In the genomic region with DNA sequence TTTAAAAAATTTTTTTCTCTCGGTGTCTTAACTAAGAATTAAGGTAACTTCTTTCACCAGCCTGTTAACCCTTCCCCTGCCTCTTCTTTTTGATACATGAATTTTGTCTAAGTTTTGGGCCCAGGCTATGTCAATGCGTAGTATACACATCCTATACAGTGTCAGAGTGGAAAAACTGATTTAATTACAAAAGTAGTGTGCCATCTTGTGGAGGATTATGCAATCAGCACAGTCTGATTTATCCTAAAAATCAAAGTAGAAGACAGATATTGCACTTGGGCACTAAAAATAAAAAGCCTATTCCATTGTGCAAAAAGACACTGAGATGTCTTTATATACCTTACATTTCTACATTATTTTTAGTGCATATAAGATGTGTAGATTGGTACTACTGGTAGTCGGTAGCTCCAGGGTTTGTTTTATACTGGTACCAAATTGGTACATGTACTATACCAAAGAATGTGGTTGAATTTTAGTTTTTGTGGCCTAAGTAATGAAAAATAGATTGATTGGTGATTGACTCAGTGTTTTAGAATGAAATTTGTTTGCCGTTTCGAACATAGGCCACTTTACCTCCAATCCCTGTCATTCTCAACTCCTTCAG, we compare ENCODE assay signal across 8 cellular contexts.
DNase-seq lines count a peak whose midpoint lies in the region; ATAC-seq and TF ChIP-seq lines count a peak whose summit lies in the region.

No MANE protein-coding gene starts in this region.

- WGBS in sigmoid colon, 2 donors, result 85 to 86% methylated on average over 5 of the region's 5 CpGs

- intact Hi-C loops in activated B cell treated with CpG ODN at 0.5 μM for 24 hours (cut with micrococcal nuclease) (loop anchor here (1.0 to 5.0 kb wide), 5 partner anchors 317 to 549 kb away; no protein-coding TSS in a partner anchor), Right ventricle myocardium superior (cut with DNase I) (loop anchor here (10.0 kb wide), 2 partner anchors 90 to 350 kb away; no protein-coding TSS in a partner anchor), sigmoid colon (cut with DNase I) (loop anchor here (5.0 kb wide), 2 partner anchors 97 to 357 kb away; a partner anchor contains a TSS), posterior vena cava (cut with DNase I) (no loop called here)

- H3K27me3 Mint-ChIP-seq in activated B cell treated with CpG ODN at 0.5 μM for 24 hours, result no peaks in the 10 kb centered on the region

- no peak for TF ChIP-seq POLR2A in sigmoid colon (IDR thresholded peaks at IDR 0.05)

- H3K27ac Mint-ChIP-seq in activated B cell treated with CpG ODN at 0.5 μM for 24 hours, result no peak overlapping the region

- peaks cover 2% of the 10 kb centered on the region for H3K4me1 Mint-ChIP-seq in activated B cell treated with CpG ODN at 0.5 μM for 24 hours

- peaks cover 0 to 10% (median 3%) of the 10 kb centered on the region in 4 donors for H3K36me3 ChIP-seq in sigmoid colon

- H3K9me3 Mint-ChIP-seq in activated B cell treated with CpG ODN at 0.5 μM for 24 hours, result no peaks in the 10 kb centered on the region

- ATAC-seq in activated B cell treated with CpG ODN at 0.5 μM for 24 hours (ENCODE audit: low read depth) (peak; percentile 81), Right ventricle myocardium superior (ENCODE audit: poor library complexity) (peak; percentile 64), GM19328 (IDR thresholded peaks at IDR 0.05; ENCODE audit: unreplicated experiment) (no peak)

- peaks cover 0 to 26% (median 15%) of the 10 kb centered on the region in 4 donors for H3K4me1 ChIP-seq in sigmoid colon

- no peak overlapping the region for H3K4me3 Mint-ChIP-seq in activated B cell treated with CpG ODN at 0.5 μM for 24 hours

- TF ChIP-seq CTCF in 22Rv1 (IDR thresholded peaks at IDR 0.05) (peak; percentile 83), activated B cell treated with CpG ODN at 0.5 μM for 24 hours (IDR thresholded peaks at IDR 0.05) (no peak), sigmoid colon (IDR thresholded peaks at IDR 0.05) (peak in 3 of 4 experiments; percentile 30 to 60 (median 51))

- CTCF ChIA-PET in activated B cell treated with CpG ODN at 0.5 μM for 24 hours (lab: Charles Lee), result interaction anchor here (0.6 to 5.1 kb wide), 10 partner anchors 7 to 527 kb away, joined by 3 to 23 read pairs (median 3); no protein-coding TSS in a partner anchor

- TF ChIP-seq EP300 in sigmoid colon (IDR thresholded peaks at IDR 0.05), result no peak

- H3K4me3 ChIP-seq in sigmoid colon, result no peak overlapping the region

- POLR2A ChIA-PET in activated B cell treated with CpG ODN at 0.5 μM for 24 hours (lab: Charles Lee), result interaction anchor here (0.8 kb wide), 1 partner anchor 348 kb away, joined by 3 read pairs; no protein-coding TSS in a partner anchor

- H3K27ac ChIP-seq in 22Rv1 (no peak overlapping the region), sigmoid colon (peak overlapping the region; percentile 12 to 49 (median 14))

- DNase-seq in GM04504 (ENCODE audit: low read depth), result peak; percentile 20
- DNase-seq in NCI-H1694 (lab: John Stamatoyannopoulos, UW), result peak; percentile 69
- no peak for DNase-seq in activated B cell treated with CpG ODN at 0.5 μM for 24 hours
- no peak for DNase-seq in Right ventricle myocardium superior
- DNase-seq in sigmoid colon, result no peak
- DNase-seq in posterior vena cava (ENCODE audit: low spot score), result no peak

- peaks cover 41% of the 10 kb centered on the region for H3K36me3 Mint-ChIP-seq in activated B cell treated with CpG ODN at 0.5 μM for 24 hours (ENCODE audit: low read depth)

- H3K9me3 ChIP-seq in sigmoid colon, result no peaks in the 10 kb centered on the region

- no peaks in the 10 kb centered on the region for H3K27me3 ChIP-seq in sigmoid colon

Comparison
In these comparisons a context has a peak if more than half of its experiments do, and no peak if none do; other contexts are left out.
1. DNase-seq: peak in GM04504 (single experiment) and NCI-H1694 (single experiment); none in activated B cell treated with CpG ODN at 0.5 μM for 24 hours (single experiment), Right ventricle myocardium superior (single experiment), sigmoid colon (single experiment) and posterior vena cava (single experiment).
2. intact Hi-C loops: an anchor here in activated B cell treated with CpG ODN at 0.5 μM for 24 hours (1.0 to 5.0 kb wide), Right ventricle myocardium superior (10.0 kb wide) and sigmoid colon (5.0 kb wide); none called in posterior vena cava.